In genomic region chr2:64918220-64918886, GRCh38 we compare ENCODE assay signal across 8 cellular contexts.
DNase-seq lines count a peak whose midpoint lies in the region; ATAC-seq and TF ChIP-seq lines count a peak whose summit lies in the region.

No MANE protein-coding gene starts in this region.

- WGBS in sigmoid colon, 2 donors, result 81 to 87% methylated on average over 8 of the region's 8 CpGs

- no peak for TF ChIP-seq EP300 in sigmoid colon (IDR thresholded peaks at IDR 0.05)

- H3K27ac ChIP-seq in RWPE1, result peak overlapping the region; percentile 67
- peak overlapping the region; percentile 27 to 56 (median 52) for H3K27ac ChIP-seq in sigmoid colon

- no peaks in the 10 kb centered on the region for H3K36me3 ChIP-seq in sigmoid colon

- TF ChIP-seq POLR2A in sigmoid colon (IDR thresholded peaks at IDR 0.05), result no peak

- POLR2A ChIA-PET in RWPE1 (lab: Yijun Ruan, JAX; ENCODE audit: low non-redundant PET), result interaction anchor here (1.0 kb wide), 1 partner anchor 70 kb away, joined by 3 read pairs; no protein-coding TSS in a partner anchor

- no peak for ATAC-seq in GM19035 (IDR thresholded peaks at IDR 0.05; ENCODE audit: unreplicated experiment)

- H3K27me3 ChIP-seq in sigmoid colon, result no peaks in the 10 kb centered on the region

- CTCF ChIA-PET in RWPE1 (lab: Yijun Ruan, JAX), result interaction anchor here (0.5 to 1.0 kb wide), 25 partner anchors 9 to 822 kb away, joined by 3 to 15 read pairs (median 5); partner anchors contain the start of gene SLC1A4

- peaks cover 0 to 9% (median 5%) of the 10 kb centered on the region in 4 donors for H3K4me1 ChIP-seq in sigmoid colon

- intact Hi-C loops in sigmoid colon (cut with DNase I), result loop anchor here (5.0 to 10.0 kb wide), 2 partner anchors 266 to 654 kb away; no protein-coding TSS in a partner anchor

- TF ChIP-seq CTCF in RWPE1 (conservative IDR thresholded peaks at IDR 0.05; ENCODE audit: low read depth), result no peak
- no peak for TF ChIP-seq CTCF in fibroblast of mammary gland (conservative IDR thresholded peaks at IDR 0.05; ENCODE audit: control insufficient read depth, insufficient read depth, low read depth, low read length)
- TF ChIP-seq CTCF in sigmoid colon (IDR thresholded peaks at IDR 0.05), result no peak

- H3K4me3 ChIP-seq in GM08714 (ENCODE audit: low read length), result peak overlapping the region; percentile 67; the same call in 1 of the 2 replicates
- peak overlapping the region; percentile 56 for H3K4me3 ChIP-seq in fibroblast of mammary gland (ENCODE audit: control insufficient read depth, low read depth, low read length)
- H3K4me3 ChIP-seq in sigmoid colon, result peak overlapping the region in 3 of 4 donors; percentile 34 to 44 (median 40)

- H3K9me3 ChIP-seq in sigmoid colon, result no peaks in the 10 kb centered on the region

- DNase-seq in RWPE1 (ENCODE audit: low spot score) (no peak), fibroblast of mammary gland (ENCODE audit: low read depth) (no peak), sigmoid colon (no peak), NCI-H1417 (lab: John Stamatoyannopoulos, UW) (no peak), DMS79 (lab: John Stamatoyannopoulos, UW) (no peak), islet precursor cell (no peak)
